Comparison of ENCODE assay signal across 34 cellular contexts in genomic region chr10:113549856-113550255, GRCh38. TPM values are rescaled to one million over a fixed set of nuclear protein-coding genes. Genes with fewer than 3 reads are reported as not detected.
DNase-seq lines count a peak whose midpoint lies in the region; ATAC-seq and TF ChIP-seq lines count a peak whose summit lies in the region.
"Had no signal": no experiment of that assay in that cellular context is flagged by ENCODE, and none has a peak within 500 bp of the region (broad histone marks: within the 10 kb centered on the region; RNA-seq: fewer than 3 reads in every experiment).

No MANE protein-coding gene starts in this region.

- ATAC-seq in RWPE2 (ENCODE audit: low read depth), result no peak
- ATAC-seq in HG02852 (IDR thresholded peaks at IDR 0.05; ENCODE audit: unreplicated experiment), result no peak
- ATAC-seq in foreskin keratinocyte, result no peak
- no peak for ATAC-seq in HG03280 (IDR thresholded peaks at IDR 0.05; ENCODE audit: unreplicated experiment)
- ATAC-seq: activated CD8-positive, alpha-beta memory T cell treated with anti-CD3 and anti-CD28 coated beads, Interleukin-2, amount 10 ng/mL, durations not matched to agents 7 days and 5 days; activated T-cell treated with anti-CD3 and anti-CD28 coated beads, Interleukin-2, amount 50 U/mL, for 4 hours; left ventricle myocardium superior; natural killer cell; right cardiac atrium; stimulated activated naive CD8-positive, alpha-beta T cell treated with anti-CD3 and anti-CD28 coated beads, Interleukin-15, amount 100 ng/mL, for 72 hours had no signal

- no peak for DNase-seq in RWPE2 (ENCODE audit: low spot score)
- no peak for DNase-seq in esophagus squamous epithelium (lab: John Stamatoyannopoulos, UW)
- DNase-seq in neuronal stem cell (ENCODE audit: low spot score), result no peak
- no peak for DNase-seq in foreskin keratinocyte
- DNase-seq: activated CD4-positive, alpha-beta T cell treated with anti-CD3 and anti-CD28 coated beads, Interleukin-2, amount 50 U/mL, for 4 hours; activated CD8-positive, alpha-beta memory T cell treated with anti-CD3 and anti-CD28 coated beads, Interleukin-2, amount 10 ng/mL, durations not matched to agents 7 days and 5 days; activated gamma-delta T cell; activated naive CD8-positive, alpha-beta T cell treated with anti-CD3 and anti-CD28 coated beads for 36 hours; activated T-cell treated with anti-CD3 and anti-CD28 coated beads, Interleukin-2, amount 50 U/mL, for 4 hours; C1 segment of cervical spinal cord; effector CD4-positive, alpha-beta T cell; erythroblast; H9; Karpas-422; left ventricle myocardium superior; natural killer cell; NCI-H1417 treated with DMSO at 0.1 percent for 48 hours; NCI-H446; NCI-H748 treated with DMSO at 0.1 percent for 48 hours; right cardiac atrium; RPMI8226; stimulated activated CD4-positive, alpha-beta T cell treated with anti-CD3 and anti-CD28 coated beads, Interleukin-2, amount 100 ng/mL, for 48 hours; stimulated activated naive CD8-positive, alpha-beta T cell treated with anti-CD3 and anti-CD28 coated beads, Interleukin-15, amount 100 ng/mL, for 72 hours had no signal

- intact Hi-C loops in esophagus squamous epithelium (cut with DNase I), result no loop called here

- H3K4me1 ChIP-seq in BLaER1 (peaks cover 21% of the 10 kb centered on the region), RWPE2 (ENCODE audit: insufficient read depth, poor library complexity, severe bottlenecking) (peaks cover 20% of the 10 kb centered on the region), esophagus squamous epithelium (peaks cover 10 to 56% (median 34%) of the 10 kb centered on the region in 3 donors), neuronal stem cell (ENCODE audit: control insufficient read depth in 2 of 2, insufficient read depth in 1 of 2, low read depth in 1 of 2, low read length in 2 of 2) (no peaks in the 10 kb centered on the region), foreskin keratinocyte (peaks cover 6% of the 10 kb centered on the region)
- H3K4me1 ChIP-seq: SJSA1 had no signal

- H3K27ac ChIP-seq in BLaER1, result 0 out of 2 replicates have a peak overlapping the region, but pooled peaks have one; percentile 3
- peak overlapping the region; percentile 55 for H3K27ac ChIP-seq in RWPE2 (ENCODE audit: poor library complexity, severe bottlenecking)
- peak overlapping the region in 3 of 4 donors; percentile 61 to 79 (median 78) for H3K27ac ChIP-seq in esophagus squamous epithelium
- H3K27ac ChIP-seq in neuronal stem cell (replicated peaks; ENCODE audit: low read length), result no peak overlapping the region
- no peak overlapping the region for H3K27ac ChIP-seq in foreskin keratinocyte
- H3K27ac ChIP-seq: HL-60, SJSA1 had no signal

- H3K14ac ChIP-seq in neuronal stem cell (ENCODE audit: low read length), result no peak overlapping the region

- no peak overlapping the region for H2BK15ac ChIP-seq in neuronal stem cell (ENCODE audit: low read length)

- no peak overlapping the region for H4K8ac ChIP-seq in neuronal stem cell (ENCODE audit: low read depth, low read length)

- H3K9me3 ChIP-seq in BLaER1 (no peaks in the 10 kb centered on the region), RWPE2 (ENCODE audit: severe bottlenecking) (no peaks in the 10 kb centered on the region), esophagus squamous epithelium (no peaks in the 10 kb centered on the region), neuronal stem cell (replicated peaks in 1 of 2; ENCODE audit: control insufficient read depth in 2 of 2, insufficient read depth in 1 of 2, low read depth in 1 of 2, low read length in 2 of 2) (no peaks in the 10 kb centered on the region)
- H3K9me3 ChIP-seq: SJSA1 had no signal

- no peaks in the 10 kb centered on the region for H4K20me1 ChIP-seq in BLaER1

- no peak overlapping the region for H3K23ac ChIP-seq in neuronal stem cell (ENCODE audit: low read depth, low read length, poor library complexity)

- no peak overlapping the region for H4K91ac ChIP-seq in neuronal stem cell (ENCODE audit: low read depth, low read length, poor library complexity)

- no peak overlapping the region for H2BK12ac ChIP-seq in neuronal stem cell (ENCODE audit: low read length)

- no peak overlapping the region for H2AK5ac ChIP-seq in neuronal stem cell (ENCODE audit: low read depth, low read length)

- WGBS in esophagus squamous epithelium, 2 donors, result 74 to 77% methylated on average over 6 of the region's 6 CpGs
- no CpG with 5 or more reads among the region's 6 CpGs for WGBS in neuronal stem cell (ENCODE audit: extremely low coverage in 2 of 2, insufficient read length in 2 of 2, insufficient replicate concordance in 1 of 2), 2 donors

- peak overlapping the region; percentile 78 for H2AFZ ChIP-seq in neuronal stem cell (ENCODE audit: low read length)

- H3K27me3 ChIP-seq in BLaER1, result no peaks in the 10 kb centered on the region
- H3K27me3 ChIP-seq in RWPE2 (ENCODE audit: insufficient read depth, poor library complexity, severe bottlenecking), result no peaks in the 10 kb centered on the region
- H3K27me3 ChIP-seq in esophagus squamous epithelium, result no peaks in the 10 kb centered on the region
- peaks cover 0 to 11% (median 0%) of the 10 kb centered on the region in 3 experiments for H3K27me3 ChIP-seq in neuronal stem cell (ENCODE audit: control insufficient read depth in 3 of 3, insufficient read depth in 3 of 3, low read depth in 1 of 3, low read length in 3 of 3)
- no peaks in the 10 kb centered on the region for H3K27me3 ChIP-seq in foreskin keratinocyte

- H3K79me1 ChIP-seq in neuronal stem cell (ENCODE audit: low read depth, low read length), result no peaks in the 10 kb centered on the region

- H2BK120ac ChIP-seq in neuronal stem cell (ENCODE audit: low read depth, low read length), result no peak overlapping the region

- TF ChIP-seq POLR2A in esophagus squamous epithelium (IDR thresholded peaks at IDR 0.05), result no peak

- no peak overlapping the region for H2BK5ac ChIP-seq in neuronal stem cell (ENCODE audit: low read length)

- H3K4me3 ChIP-seq in BLaER1 (no peak overlapping the region), RWPE2 (ENCODE audit: severe bottlenecking) (no peak overlapping the region), esophagus squamous epithelium (no peak overlapping the region), neuronal stem cell (ENCODE audit: low read length in 2 of 2) (no peak overlapping the region)
- H3K4me3 ChIP-seq: SJSA1 had no signal

- no peak overlapping the region for H3K18ac ChIP-seq in neuronal stem cell (ENCODE audit: low read length)

- H3K36me3 ChIP-seq in BLaER1 (no peaks in the 10 kb centered on the region), RWPE2 (ENCODE audit: low read depth) (no peaks in the 10 kb centered on the region), esophagus squamous epithelium (no peaks in the 10 kb centered on the region), neuronal stem cell (replicated peaks in 1 of 2; ENCODE audit: control insufficient read depth in 2 of 2, insufficient read depth in 2 of 2, low read length in 2 of 2) (no peaks in the 10 kb centered on the region)
- H3K36me3 ChIP-seq: SJSA1 had no signal

- no peak overlapping the region for H3K4ac ChIP-seq in neuronal stem cell (ENCODE audit: low read length)

- TF ChIP-seq CTCF in RWPE2 (IDR thresholded peaks at IDR 0.05; ENCODE audit: poor library complexity, severe bottlenecking) (no peak), esophagus squamous epithelium (IDR thresholded peaks at IDR 0.05) (no peak), foreskin keratinocyte (conservative IDR thresholded peaks at IDR 0.05) (no peak)

- peak overlapping the region; percentile 55; the same call in 1 of the 2 replicates for H3K4me2 ChIP-seq in BLaER1
- H3K4me2 ChIP-seq in neuronal stem cell (ENCODE audit: insufficient read depth, low read length, poor library complexity, severe bottlenecking), result no peak overlapping the region

- no peak overlapping the region for H3K9ac ChIP-seq in BLaER1
- no peak overlapping the region for H3K9ac ChIP-seq in neuronal stem cell (ENCODE audit: low read depth, low read length, poor library complexity)

RNA-seq across cellular contexts. Expression of gene HABP2, which starts 3.0 kb away (rescaled TPM):
- under 1 TPM in 2 of 4 donors, not detected in 2; under 0.01 to 0.09 TPM for total RNA-seq in esophagus squamous epithelium
- polyA plus RNA-seq in neuronal stem cell (2013, experiment 1 of 2), result not detected
- not detected for polyA plus RNA-seq in neuronal stem cell (2013, experiment 2 of 2)
- not detected in 2 replicates for total RNA-seq in foreskin keratinocyte
- polyA plus RNA-seq in foreskin keratinocyte, result not detected in 2 replicates
- total RNA-seq: activated CD8-positive, alpha-beta memory T cell treated with anti-CD3 and anti-CD28 coated beads, Interleukin-2, amount 10 ng/mL, durations not matched to agents 7 days and 5 days; activated naive CD8-positive, alpha-beta T cell treated with anti-CD3 and anti-CD28 coated beads for 36 hours; aorta; fibroblast of villous mesenchyme; H9; left ventricle myocardium superior; mononuclear cell; natural killer cell; posterior vena cava; SJSA1; T-helper 1 cell treated with Interleukin-12 subunit alpha and Interleukin-12 subunit beta and Interleukin-4 antibody, amounts not matched to agents 30 ng/mL and 1 ng/mL, for 36 hours had no signal
- polyA plus RNA-seq: aorta, keratinocyte had no signal

Comparison
In these comparisons a context has a peak if more than half of its experiments do, and no peak if none do; other contexts are left out.
1. H3K27ac ChIP-seq: peak in BLaER1 (single experiment), RWPE2 (single experiment) and esophagus squamous epithelium (3 of 4); none in neuronal stem cell (single experiment) and foreskin keratinocyte (single experiment).